19 cellular contexts compared by ENCODE assay signal in the genomic region with DNA sequence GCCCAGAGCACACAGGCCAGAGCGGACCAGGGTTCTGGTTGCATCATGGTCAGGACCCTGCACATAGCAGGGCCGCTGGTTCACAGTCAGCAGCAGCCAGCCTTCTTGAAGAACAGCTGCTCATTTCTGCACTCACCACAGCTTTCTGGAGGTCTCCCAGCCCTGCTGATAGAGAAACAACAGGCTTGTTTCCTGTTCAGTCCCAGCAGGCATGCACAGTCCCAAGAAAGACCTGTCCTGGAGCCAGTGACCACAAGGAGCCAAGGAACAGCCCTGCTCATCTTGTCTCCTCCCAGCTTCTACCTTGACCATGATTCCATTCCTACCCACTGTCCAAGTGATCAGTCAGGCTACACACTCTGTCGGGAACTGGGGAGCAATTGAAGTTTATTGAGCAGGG.
DNase-seq lines count a peak whose midpoint lies in the region; ATAC-seq and TF ChIP-seq lines count a peak whose summit lies in the region.
"Had no signal": no experiment of that assay in that cellular context is flagged by ENCODE, and none has a peak within 500 bp of the region (broad histone marks: within the 10 kb centered on the region; RNA-seq: fewer than 3 reads in every experiment).

No MANE protein-coding gene starts in this region.

- TF ChIP-seq POLR2A in GM18505 (IDR thresholded peaks at IDR 0.05; ENCODE audit: borderline replicate concordance, extremely low read depth, insufficient read depth, insufficient read length), result no peak

- no peaks in the 10 kb centered on the region for H3K9me3 ChIP-seq in hepatocyte (ENCODE audit: low read depth)
- H3K9me3 ChIP-seq: lower lobe of right lung had no signal

- peak; percentile 34 for DNase-seq in AG08395 (ENCODE audit: low spot score)
- DNase-seq in HT1080 (ENCODE audit: low read depth), result peak; percentile 44
- DNase-seq in astrocyte of the hippocampus (ENCODE audit: low read depth, low spot score), result peak; percentile 67
- DNase-seq in hepatocyte (ENCODE audit: low spot score), result no peak
- no peak for DNase-seq in T1000 (lab: John Stamatoyannopoulos, UW)
- no peak for DNase-seq in HT-29 (ENCODE audit: low spot score)
- DNase-seq in DMS79 treated with DMSO at 0.1 percent for 48 hours (lab: John Stamatoyannopoulos, UW), result no peak
- DNase-seq: activated CD4-positive, alpha-beta T cell treated with anti-CD3 and anti-CD28 coated beads for 36 hours; foreskin keratinocyte; hypothalamus; lower lobe of right lung; naive B cell; NCI-H1417; NCI-H524 treated with DMSO at 0.1 percent for 48 hours; stimulated activated CD8-positive, alpha-beta memory T cell treated with anti-CD3 and anti-CD28 coated beads, Interleukin-4, amount 100 ng/mL, for 48 hours had no signal

- no peaks in the 10 kb centered on the region for H4K20me1 ChIP-seq in hepatocyte (ENCODE audit: insufficient read depth, poor library complexity, severe bottlenecking)

- no peaks in the 10 kb centered on the region for H3K79me2 ChIP-seq in hepatocyte

- no peak overlapping the region for H3K4me3 ChIP-seq in hepatocyte
- H3K4me3 ChIP-seq: breast epithelium, lower lobe of right lung had no signal

- TF ChIP-seq CTCF in hepatocyte (IDR thresholded peaks at IDR 0.05; ENCODE audit: poor library complexity), result no peak

- H2AFZ ChIP-seq in hepatocyte, result no peak overlapping the region

- no peaks in the 10 kb centered on the region for H3K36me3 ChIP-seq in hepatocyte (replicated peaks; ENCODE audit: insufficient read depth, low read depth)
- H3K36me3 ChIP-seq: breast epithelium, lower lobe of right lung had no signal

- no peaks in the 10 kb centered on the region for H3K9me2 ChIP-seq in hepatocyte (replicated peaks; ENCODE audit: insufficient read depth)

- no peak for ATAC-seq in GM18505 (IDR thresholded peaks at IDR 0.05; ENCODE audit: unreplicated experiment)
- ATAC-seq: activated CD4-positive, alpha-beta T cell treated with anti-CD3 and anti-CD28 coated beads for 36 hours; activated naive CD4-positive, alpha-beta T cell treated with anti-CD3 and anti-CD28 coated beads, Interleukin-2, amount 50 U/mL, for 72 hours; foreskin keratinocyte; lower lobe of right lung had no signal

- peaks cover 30% of the 10 kb centered on the region for H3K4me1 ChIP-seq in hepatocyte (ENCODE audit: insufficient read depth)
- H3K4me1 ChIP-seq: breast epithelium, foreskin keratinocyte, lower lobe of right lung had no signal

- WGBS in hepatocyte (ENCODE audit: low lambda C conversion rate, missing lambda C conversion rate), result 72% methylated on average over 3 of the region's 3 CpGs

- H3K27ac ChIP-seq in hepatocyte, result peak overlapping the region; percentile 54
- H3K27ac ChIP-seq: breast epithelium, C4-2B, foreskin keratinocyte, lower lobe of right lung had no signal

- no peak overlapping the region for H3K4me2 ChIP-seq in hepatocyte

- no peaks in the 10 kb centered on the region for H3K27me3 ChIP-seq in hepatocyte
- H3K27me3 ChIP-seq: foreskin keratinocyte had no signal

Comparison
In these comparisons a context has a peak if more than half of its experiments do, and no peak if none do; other contexts are left out.
1. DNase-seq: peak in AG08395 (single experiment), HT1080 (single experiment) and astrocyte of the hippocampus (single experiment); none in hepatocyte (single experiment), T1000 (single experiment), HT-29 (single experiment) and DMS79 treated with DMSO at 0.1 percent for 48 hours (single experiment).